In genomic region chr18:34901299-34901698, GRCh38 we compare ENCODE assay signal across 21 cellular contexts.
DNase-seq lines count a peak whose midpoint lies in the region; ATAC-seq and TF ChIP-seq lines count a peak whose summit lies in the region.
"Had no signal": no experiment of that assay in that cellular context is flagged by ENCODE, and none has a peak within 500 bp of the region (broad histone marks: within the 10 kb centered on the region; RNA-seq: fewer than 3 reads in every experiment).

No MANE protein-coding gene starts in this region.

- H3K27ac ChIP-seq in psoas muscle, result no peak overlapping the region
- H3K27ac ChIP-seq: 22Rv1, pancreas, Peyer's patch, upper lobe of left lung, WERI-Rb-1 had no signal

- no peaks in the 10 kb centered on the region for H3K27me3 ChIP-seq in psoas muscle (ENCODE audit: insufficient read depth in 3 of 3, low read length in 2 of 3)
- H3K27me3 ChIP-seq: pancreas, Peyer's patch, upper lobe of left lung had no signal

- DNase-seq in DMS 273 (lab: John Stamatoyannopoulos, UW; ENCODE audit: unreplicated experiment) (peak; percentile 28), DMS 273 treated with DMSO at 0.1 percent for 48 hours (lab: John Stamatoyannopoulos, UW) (no peak), NCI-H69 (lab: John Stamatoyannopoulos, UW) (peak; percentile 32), epithelial cell of proximal tubule (ENCODE audit: low read depth) (no peak), psoas muscle (no peak), HPDE6-E6E7 (ENCODE audit: extremely low spot score) (no peak)
- no peak for DNase-seq in activated CD8-positive, alpha-beta memory T cell treated with anti-CD3 and anti-CD28 coated beads, Interleukin-2, amount 50 U/mL, for 48 hours
- DNase-seq: activated CD8-positive, alpha-beta memory T cell treated with anti-CD3 and anti-CD28 coated beads for 24 hours; anterior cingulate cortex; CD4-positive, CD25-positive, alpha-beta regulatory T cell; hypothalamus; left cardiac atrium; pancreas; Peyer's patch; small intestine; upper lobe of left lung; WERI-Rb-1 had no signal

- H3K36me3 ChIP-seq in psoas muscle (ENCODE audit: insufficient read depth in 1 of 2, low read depth in 1 of 2), result peaks cover 0 to 15% of the 10 kb centered on the region in 2 donors
- H3K36me3 ChIP-seq: pancreas, Peyer's patch, upper lobe of left lung, WERI-Rb-1 had no signal

- peaks cover 11% of the 10 kb centered on the region for H3K4me1 ChIP-seq in psoas muscle
- H3K4me1 ChIP-seq: pancreas, Peyer's patch, upper lobe of left lung had no signal

- ATAC-seq in psoas muscle (peak; percentile 48 to 88 (median 72)), GM18868 (IDR thresholded peaks at IDR 0.05; ENCODE audit: unreplicated experiment) (no peak)
- ATAC-seq: pancreas; stimulated activated memory B cell treated with anti-CD40 and anti-IgM and Interleukin-4, amounts not matched to agents 10 μg/mL and 1 μg/mL and 100 μg/mL, for 72 hours had no signal

- peak; percentile 42 for TF ChIP-seq CTCF in epithelial cell of proximal tubule (conservative IDR thresholded peaks at IDR 0.05; ENCODE audit: low read depth, low read length)
- TF ChIP-seq CTCF in psoas muscle (IDR thresholded peaks at IDR 0.05), result peak; percentile 23

- intact Hi-C loops in psoas muscle (cut with DNase I), result no loop called here

- H3K9me3 ChIP-seq in psoas muscle, result no peaks in the 10 kb centered on the region
- H3K9me3 ChIP-seq: pancreas, Peyer's patch, upper lobe of left lung had no signal

- H3K4me3 ChIP-seq in epithelial cell of proximal tubule (ENCODE audit: low read depth, low read length) (no peak overlapping the region), psoas muscle (no peak overlapping the region)
- H3K4me3 ChIP-seq: coronary artery, pancreas, Peyer's patch, upper lobe of left lung had no signal

Comparison
In these comparisons a context has a peak if more than half of its experiments do, and no peak if none do; other contexts are left out.
1. DNase-seq: peak in DMS 273 (single experiment) and NCI-H69 (single experiment); none in DMS 273 treated with DMSO at 0.1 percent for 48 hours (single experiment), epithelial cell of proximal tubule (single experiment), psoas muscle (0 of 2), activated CD8-positive, alpha-beta memory T cell treated with anti-CD3 and anti-CD28 coated beads, Interleukin-2, amount 50 U/mL, for 48 hours (single experiment) and HPDE6-E6E7 (single experiment).